ENCODE assay signal across 14 cellular contexts in genomic region chr6:109508166-109508860, GRCh38.
"Had no signal": no experiment of that assay in that cellular context is flagged by ENCODE, and none has a peak within 500 bp of the region (broad histone marks: within the 10 kb centered on the region; RNA-seq: fewer than 3 reads in every experiment).

No MANE protein-coding gene starts in this region.

- H3K27me3 Mint-ChIP-seq: activated CD4-positive, alpha-beta T cell treated with anti-CD3 and anti-CD28 coated beads for 36 hours; T-cell had no signal

- H3K36me3 Mint-ChIP-seq: activated naive CD4-positive, alpha-beta T cell treated with anti-CD3 and anti-CD28 coated beads, Interleukin-2, amount 10 ng/mL, durations not matched to agents 7 days and 5 days; T-cell had no signal

- H3K4me3 ChIP-seq: SK-N-MC, tibial artery had no signal

- H3K36me3 ChIP-seq: neutrophil, tibial artery had no signal

- H3K27ac Mint-ChIP-seq: activated CD4-positive, alpha-beta T cell treated with anti-CD3 and anti-CD28 coated beads for 36 hours; activated CD8-positive, alpha-beta T cell treated with anti-CD3 and anti-CD28 coated beads, Interleukin-2, amount 10 ng/mL, durations not matched to agents 7 days and 5 days; activated naive CD4-positive, alpha-beta T cell treated with anti-CD3 and anti-CD28 coated beads, Interleukin-2, amount 10 ng/mL, durations not matched to agents 7 days and 5 days; T-cell had no signal

- H3K4me1 Mint-ChIP-seq: activated CD4-positive, alpha-beta T cell treated with anti-CD3 and anti-CD28 coated beads for 36 hours; activated naive CD4-positive, alpha-beta T cell treated with anti-CD3 and anti-CD28 coated beads, Interleukin-2, amount 10 ng/mL, durations not matched to agents 7 days and 5 days; T-cell had no signal

- H3K27ac ChIP-seq: foreskin keratinocyte, neutrophil, SK-N-MC, tibial artery had no signal

- H3K9me3 ChIP-seq: neutrophil, tibial artery had no signal

- H3K4me1 ChIP-seq: tibial artery had no signal

- H3K27me3 ChIP-seq: neutrophil, tibial artery had no signal

- DNase-seq: activated CD4-positive, alpha-beta T cell treated with anti-CD3 and anti-CD28 coated beads for 36 hours; activated CD8-positive, alpha-beta T cell treated with anti-CD3 and anti-CD28 coated beads, Interleukin-2, amount 10 ng/mL, durations not matched to agents 7 days and 5 days; activated naive CD4-positive, alpha-beta T cell treated with anti-CD3 and anti-CD28 coated beads, Interleukin-2, amount 10 ng/mL, durations not matched to agents 7 days and 5 days; amniotic stem cell; foreskin keratinocyte; head of caudate nucleus; posterior cingulate gyrus; small intestine; T-cell; T1000; tibial artery had no signal

- H3K4me3 Mint-ChIP-seq: activated CD4-positive, alpha-beta T cell treated with anti-CD3 and anti-CD28 coated beads for 36 hours; activated CD8-positive, alpha-beta T cell treated with anti-CD3 and anti-CD28 coated beads, Interleukin-2, amount 10 ng/mL, durations not matched to agents 7 days and 5 days; activated naive CD4-positive, alpha-beta T cell treated with anti-CD3 and anti-CD28 coated beads, Interleukin-2, amount 10 ng/mL, durations not matched to agents 7 days and 5 days; T-cell had no signal

- ATAC-seq: activated CD4-positive, alpha-beta T cell treated with anti-CD3 and anti-CD28 coated beads for 36 hours; activated CD8-positive, alpha-beta T cell treated with anti-CD3 and anti-CD28 coated beads, Interleukin-2, amount 10 ng/mL, durations not matched to agents 7 days and 5 days; foreskin keratinocyte; T-cell had no signal

- FAIRE-seq: keratinocyte, small intestine had no signal

- H3K9me3 Mint-ChIP-seq: T-cell had no signal
